In genomic region chr2:204364860-204365530, GRCh38 we compare ENCODE assay signal across 13 cellular contexts.
DNase-seq lines count a peak whose midpoint lies in the region; ATAC-seq and TF ChIP-seq lines count a peak whose summit lies in the region.
"Had no signal": no experiment of that assay in that cellular context is flagged by ENCODE, and none has a peak within 500 bp of the region (broad histone marks: within the 10 kb centered on the region; RNA-seq: fewer than 3 reads in every experiment).

No MANE protein-coding gene starts in this region.

- DNase-seq in NCI-H524 (lab: John Stamatoyannopoulos, UW) = peak; percentile 89 to 96
- peak; percentile 60 for DNase-seq in WERI-Rb-1
- DNase-seq in myocyte (ENCODE audit: low read depth) = peak; percentile 21
- no peak for DNase-seq in foreskin melanocyte
- DNase-seq: C1 segment of cervical spinal cord; CD4-positive, alpha-beta T cell; DND-41; GDM1 had no signal

- H3K36me3 ChIP-seq in WERI-Rb-1 = no peaks in the 10 kb centered on the region

- no peak overlapping the region for H3K4me3 ChIP-seq in WERI-Rb-1 (ENCODE audit: low read depth, low read length)

- TF ChIP-seq CTCF in WERI-Rb-1 (IDR thresholded peaks at IDR 0.05; ENCODE audit: low read depth, low read length) = no peak

- no peaks in the 10 kb centered on the region for H3K9me3 ChIP-seq in WERI-Rb-1 (ENCODE audit: severe bottlenecking)

- H3K27me3 ChIP-seq in WERI-Rb-1 (ENCODE audit: insufficient read depth, low read depth, severe bottlenecking) = no peaks in the 10 kb centered on the region

- H3K27ac ChIP-seq in WERI-Rb-1 = peak overlapping the region; percentile 44
- H3K27ac ChIP-seq: HL-60 had no signal

- no peak for TF ChIP-seq POLR2A in GM18505 (IDR thresholded peaks at IDR 0.05; ENCODE audit: borderline replicate concordance, extremely low read depth, insufficient read depth, insufficient read length)

- ATAC-seq in GM18505 (IDR thresholded peaks at IDR 0.05; ENCODE audit: unreplicated experiment) (no peak), HG02970 (IDR thresholded peaks at IDR 0.05; ENCODE audit: low FRiP score, unreplicated experiment) (no peak), GM21390 (IDR thresholded peaks at IDR 0.05; ENCODE audit: unreplicated experiment) (no peak)
- ATAC-seq: HCT116 had no signal
